In genomic region chr20:32192698-32193097, GRCh38 we compare ENCODE assay signal across 21 cellular contexts. TPM values are rescaled to one million over a fixed set of nuclear protein-coding genes. Genes with fewer than 3 reads are reported as not detected.
DNase-seq lines count a peak whose midpoint lies in the region; FAIRE-seq and TF ChIP-seq lines count a peak whose summit lies in the region.
"Had no signal": no experiment of that assay in that cellular context is flagged by ENCODE, and none has a peak within 500 bp of the region (broad histone marks: within the 10 kb centered on the region; RNA-seq: fewer than 3 reads in every experiment).

No MANE protein-coding gene starts in this region.

- H3K27me3 ChIP-seq in GM23248 (replicated peaks; ENCODE audit: insufficient read depth) (no peaks in the 10 kb centered on the region), endothelial cell of umbilical vein (ENCODE audit: control insufficient read depth in 2 of 2, insufficient read depth in 2 of 2, low read length in 2 of 2) (no peaks in the 10 kb centered on the region), transverse colon (no peaks in the 10 kb centered on the region)
- H3K27me3 ChIP-seq: gastrocnemius medialis, suprapubic skin had no signal

- H3K9me3 Mint-ChIP-seq in activated CD4-positive, alpha-beta memory T cell treated with anti-CD3 and anti-CD28 coated beads for 36 hours, result no peaks in the 10 kb centered on the region
- no peaks in the 10 kb centered on the region for H3K9me3 Mint-ChIP-seq in activated CD4-positive, alpha-beta memory T cell treated with anti-CD3 and anti-CD28 coated beads, Interleukin-2, amount 10 ng/mL, durations not matched to agents 7 days and 5 days
- H3K9me3 Mint-ChIP-seq in neural crest cell, result no peaks in the 10 kb centered on the region

- H3K4me3 ChIP-seq in GM23248 (no peak overlapping the region), endothelial cell of umbilical vein (replicated peaks in 1 of 3; ENCODE audit: insufficient read depth in 1 of 3, low read depth in 1 of 3, low read length in 3 of 3) (no peak overlapping the region), transverse colon (no peak overlapping the region)
- H3K4me3 ChIP-seq: BLaER1, coronary artery, gastrocnemius medialis, PC-9, suprapubic skin had no signal

- TF ChIP-seq POLR2A in endothelial cell of umbilical vein (IDR thresholded peaks at IDR 0.05; ENCODE audit: low read depth, low read length), result no peak
- TF ChIP-seq POLR2A in transverse colon (IDR thresholded peaks at IDR 0.05), result no peak

- H2AFZ ChIP-seq in GM23248 (no peak overlapping the region), endothelial cell of umbilical vein (ENCODE audit: low read depth, low read length) (no peak overlapping the region)
- H2AFZ ChIP-seq: PC-9 had no signal

- H3K4me2 ChIP-seq in GM23248 (ENCODE audit: unreplicated experiment) (no peak overlapping the region), endothelial cell of umbilical vein (ENCODE audit: insufficient read depth, low read length) (no peak overlapping the region)
- H3K4me2 ChIP-seq: BLaER1, PC-9 had no signal

- H3K79me2 ChIP-seq in GM23248 (ENCODE audit: insufficient read depth) (peaks cover 2% of the 10 kb centered on the region; the same call in 1 of the 2 replicates), endothelial cell of umbilical vein (ENCODE audit: control insufficient read depth, insufficient read depth, low read length) (no peaks in the 10 kb centered on the region)

- FAIRE-seq in endothelial cell of umbilical vein (lab: Jason Lieb, UNC), result peak; percentile 79
- FAIRE-seq: small intestine had no signal

- no peak overlapping the region for H3K4me3 Mint-ChIP-seq in activated CD4-positive, alpha-beta memory T cell treated with anti-CD3 and anti-CD28 coated beads for 36 hours
- no peak overlapping the region for H3K4me3 Mint-ChIP-seq in activated CD4-positive, alpha-beta memory T cell treated with anti-CD3 and anti-CD28 coated beads, Interleukin-2, amount 10 ng/mL, durations not matched to agents 7 days and 5 days
- H3K4me3 Mint-ChIP-seq in neural crest cell, result peak overlapping the region; percentile 88

- no peaks in the 10 kb centered on the region for H3K9me1 ChIP-seq in endothelial cell of umbilical vein (replicated peaks; ENCODE audit: control insufficient read depth, extremely low read depth, insufficient read depth, low read length)

- intact Hi-C loops in activated CD4-positive, alpha-beta memory T cell treated with anti-CD3 and anti-CD28 coated beads for 36 hours (cut with micrococcal nuclease), result no loop called here
- intact Hi-C loops in endothelial cell of umbilical vein (cut with micrococcal nuclease), result no loop called here
- intact Hi-C loops in transverse colon (cut with DNase I; ENCODE audit: low total_unique reads), result no loop called here

- dilution Hi-C loops in endothelial cell of umbilical vein (cut with MboI; ENCODE audit: extremely low pct_ligation_motif_present, low sequenced_read_pairs), result no loop called here

- in situ Hi-C loops in GM23248 (cut with MboI) (no loop called here), transverse colon (cut with MboI; ENCODE audit: low pct_ligation_motif_present in 1 of 4, low pct_unique_long_range_greater_than_20kb in 1 of 4, low sequenced_read_pairs in 3 of 4) (no loop called here)

- CTCF ChIA-PET in activated CD4-positive, alpha-beta memory T cell treated with anti-CD3 and anti-CD28 coated beads for 36 hours (lab: Charles Lee), result no interaction called here
- CTCF ChIA-PET in activated CD4-positive, alpha-beta memory T cell treated with anti-CD3 and anti-CD28 coated beads, Interleukin-2, amount 10 ng/mL, durations not matched to agents 7 days and 5 days (lab: Charles Lee), result no interaction called here
- CTCF ChIA-PET in endothelial cell of umbilical vein (lab: Charles Lee), result no interaction called here

- H3K27ac Mint-ChIP-seq in activated CD4-positive, alpha-beta memory T cell treated with anti-CD3 and anti-CD28 coated beads for 36 hours, result peak overlapping the region; percentile 66
- no peak overlapping the region for H3K27ac Mint-ChIP-seq in activated CD4-positive, alpha-beta memory T cell treated with anti-CD3 and anti-CD28 coated beads, Interleukin-2, amount 10 ng/mL, durations not matched to agents 7 days and 5 days
- no peak overlapping the region for H3K27ac Mint-ChIP-seq in neural crest cell (ENCODE audit: unreplicated experiment)

- no peaks in the 10 kb centered on the region for H3K9me2 ChIP-seq in GM23248 (ENCODE audit: insufficient read depth)

- H3K36me3 ChIP-seq in GM23248 (ENCODE audit: low read depth), result peaks cover 4% of the 10 kb centered on the region; the same call in 1 of the 2 replicates
- H3K36me3 ChIP-seq in endothelial cell of umbilical vein (ENCODE audit: control insufficient read depth in 2 of 2, extremely low read depth in 1 of 2, insufficient read depth in 2 of 2, low read length in 2 of 2), result peaks cover 11 to 20% of the 10 kb centered on the region in 2 experiments
- H3K36me3 ChIP-seq in transverse colon, result peaks cover 0 to 18% (median 7%) of the 10 kb centered on the region in 4 donors

- H3K27ac ChIP-seq in GM23248 (peak overlapping the region; percentile 40; the same call in 1 of the 2 replicates), endothelial cell of umbilical vein (ENCODE audit: insufficient read depth, low read depth, low read length) (no peak overlapping the region), transverse colon (no peak overlapping the region)
- H3K27ac ChIP-seq: BLaER1, coronary artery, epithelial cell of prostate, PC-9, suprapubic skin had no signal

- 81 to 94% methylated on average over 3 of the region's 3 CpGs for WGBS in GM23248 (ENCODE audit: low coverage in 1 of 2, low lambda C conversion rate in 2 of 2, missing lambda C conversion rate in 2 of 2), 2 experiments
- WGBS in transverse colon (ENCODE audit: low coverage in 1 of 2), 2 donors, result 68 to 70% methylated on average over 3 of the region's 3 CpGs

- TF ChIP-seq CTCF in endothelial cell of umbilical vein (IDR thresholded peaks at IDR 0.05; ENCODE audit: extremely low read depth in 1 of 2, insufficient read depth in 1 of 2, low read depth in 1 of 2, low read length in 2 of 2) (no peak), neural crest cell (conservative IDR thresholded peaks at IDR 0.05) (no peak), transverse colon (IDR thresholded peaks at IDR 0.05) (no peak)

- no peaks in the 10 kb centered on the region for H3K27me3 Mint-ChIP-seq in activated CD4-positive, alpha-beta memory T cell treated with anti-CD3 and anti-CD28 coated beads for 36 hours
- no peaks in the 10 kb centered on the region for H3K27me3 Mint-ChIP-seq in activated CD4-positive, alpha-beta memory T cell treated with anti-CD3 and anti-CD28 coated beads, Interleukin-2, amount 10 ng/mL, durations not matched to agents 7 days and 5 days
- no peaks in the 10 kb centered on the region for H3K27me3 Mint-ChIP-seq in neural crest cell (ENCODE audit: low read depth)

- H3K9ac ChIP-seq in GM23248 (no peak overlapping the region), endothelial cell of umbilical vein (replicated peaks; ENCODE audit: extremely low read depth, insufficient read depth, low read length) (no peak overlapping the region)
- H3K9ac ChIP-seq: BLaER1 had no signal

- TF ChIP-seq EP300 in transverse colon (IDR thresholded peaks at IDR 0.05; ENCODE audit: low read depth), result no peak

- no peak for DNase-seq in activated CD4-positive, alpha-beta memory T cell treated with anti-CD3 and anti-CD28 coated beads for 36 hours
- DNase-seq in activated CD4-positive, alpha-beta memory T cell treated with anti-CD3 and anti-CD28 coated beads, Interleukin-2, amount 10 ng/mL, durations not matched to agents 7 days and 5 days, result no peak
- no peak for DNase-seq in GM23248
- peak; percentile 60 for DNase-seq in endothelial cell of umbilical vein (ENCODE audit: low read depth, low spot score)
- no peak for DNase-seq in neural crest cell (ENCODE audit: low read depth, low spot score)
- DNase-seq in COLO668 (lab: John Stamatoyannopoulos, UW; ENCODE audit: unreplicated experiment), result no peak
- DNase-seq in DMS79 treated with DMSO at 0.1 percent for 48 hours (lab: John Stamatoyannopoulos, UW), result no peak
- no peak for DNase-seq in transverse colon
- DNase-seq: 8988T; activated naive CD4-positive, alpha-beta T cell; gastrocnemius medialis; NCI-H1436; NCI-H82; PC-9; small intestine; stimulated activated CD4-positive, alpha-beta T cell treated with anti-CD3 and anti-CD28 coated beads, Interleukin-4, amount 100 ng/mL, for 4 hours; T1000 had no signal

- H3K4me1 Mint-ChIP-seq in activated CD4-positive, alpha-beta memory T cell treated with anti-CD3 and anti-CD28 coated beads for 36 hours (ENCODE audit: low read depth), result peaks cover 61% of the 10 kb centered on the region
- peaks cover 19% of the 10 kb centered on the region for H3K4me1 Mint-ChIP-seq in activated CD4-positive, alpha-beta memory T cell treated with anti-CD3 and anti-CD28 coated beads, Interleukin-2, amount 10 ng/mL, durations not matched to agents 7 days and 5 days
- peaks cover 24% of the 10 kb centered on the region for H3K4me1 Mint-ChIP-seq in neural crest cell

- POLR2A ChIA-PET in activated CD4-positive, alpha-beta memory T cell treated with anti-CD3 and anti-CD28 coated beads for 36 hours (lab: Charles Lee), result no interaction called here
- POLR2A ChIA-PET in activated CD4-positive, alpha-beta memory T cell treated with anti-CD3 and anti-CD28 coated beads, Interleukin-2, amount 10 ng/mL, durations not matched to agents 7 days and 5 days (lab: Charles Lee), result interaction anchor here (0.6 to 0.9 kb wide), 2 partner anchors 14 to 17 kb away, joined by 3 read pairs; no protein-coding TSS in a partner anchor
- POLR2A ChIA-PET in endothelial cell of umbilical vein (lab: Charles Lee), result no interaction called here

- H3K36me3 Mint-ChIP-seq in activated CD4-positive, alpha-beta memory T cell treated with anti-CD3 and anti-CD28 coated beads for 36 hours, result peaks cover 52% of the 10 kb centered on the region
- H3K36me3 Mint-ChIP-seq in activated CD4-positive, alpha-beta memory T cell treated with anti-CD3 and anti-CD28 coated beads, Interleukin-2, amount 10 ng/mL, durations not matched to agents 7 days and 5 days (ENCODE audit: low read depth), result peaks cover 44% of the 10 kb centered on the region
- peaks cover 20% of the 10 kb centered on the region for H3K36me3 Mint-ChIP-seq in neural crest cell (ENCODE audit: low read depth)

- no peaks in the 10 kb centered on the region for H4K20me1 ChIP-seq in GM23248 (ENCODE audit: insufficient read depth)
- no peaks in the 10 kb centered on the region for H4K20me1 ChIP-seq in endothelial cell of umbilical vein (replicated peaks; ENCODE audit: control insufficient read depth, extremely low read depth, insufficient read depth, low read length)

- no TSS peak for BruUV-seq in endothelial cell of umbilical vein (replicated peaks; lab: Mats Ljungman, UMichigan)

- peaks cover 27% of the 10 kb centered on the region for H3F3A ChIP-seq in GM23248 (ENCODE audit: insufficient read depth)

- H3K9me3 ChIP-seq in GM23248 (ENCODE audit: low read depth), result no peaks in the 10 kb centered on the region
- H3K9me3 ChIP-seq in endothelial cell of umbilical vein (replicated peaks; ENCODE audit: control insufficient read depth, insufficient read depth, low read length), result no peaks in the 10 kb centered on the region
- H3K9me3 ChIP-seq in transverse colon, result no peaks in the 10 kb centered on the region
- H3K9me3 ChIP-seq: BLaER1, gastrocnemius medialis, suprapubic skin had no signal

- peaks cover 5% of the 10 kb centered on the region for H3K4me1 ChIP-seq in GM23248 (ENCODE audit: insufficient read depth)
- H3K4me1 ChIP-seq in endothelial cell of umbilical vein (ENCODE audit: control insufficient read depth, extremely low read depth, insufficient read depth, low read length), result peaks cover 10% of the 10 kb centered on the region
- peaks cover 10 to 13% (median 12%) of the 10 kb centered on the region in 4 donors for H3K4me1 ChIP-seq in transverse colon

RNA-seq across cellular contexts. Expression of gene PLAGL2, which starts 14.8 kb away (rescaled TPM):
- 10 to 100 TPM; 93.9 to 95.6 TPM for total RNA-seq in activated CD4-positive, alpha-beta memory T cell treated with anti-CD3 and anti-CD28 coated beads for 36 hours
- 10 to 100 TPM; 27.9 to 28.9 TPM for total RNA-seq in activated CD4-positive, alpha-beta memory T cell treated with anti-CD3 and anti-CD28 coated beads, Interleukin-2, amount 10 ng/mL, durations not matched to agents 7 days and 5 days
- total RNA-seq in GM23248 (2014; rRNA removed; shearing (Covaris generic)), result 2.1 and 4.2 TPM in 2 replicates
- 3.7 and 4.1 TPM in 2 replicates for polyA plus RNA-seq in GM23248 (2016; fragmentation: Nextera tagmentation; extraction: Ambion mirVana)
- 14.6 and 15.2 TPM in 2 replicates for total RNA-seq in endothelial cell of umbilical vein
- polyA plus RNA-seq in endothelial cell of umbilical vein, result 7.0 and 8.2 TPM in 2 replicates
- polyA plus RNA-seq in endothelial cell of umbilical vein (2011; cell fraction: cytosol; rRNA removed), result 7.1 and 7.7 TPM in 2 replicates
- 6.1 and 7.6 TPM in 2 replicates for polyA plus RNA-seq in endothelial cell of umbilical vein (2011; cell fraction: nucleus; rRNA removed)
- 8.7 and 9.1 TPM in 2 replicates for polyA plus RNA-seq in endothelial cell of umbilical vein (2012)
- polyA minus RNA-seq in endothelial cell of umbilical vein, result 11.0 and 11.8 TPM in 2 replicates
- polyA minus RNA-seq in endothelial cell of umbilical vein (2011; cell fraction: cytosol; rRNA and poly(A)+ RNA removed), result 8.2 TPM
- 6.7 and 7.4 TPM in 2 replicates for polyA minus RNA-seq in endothelial cell of umbilical vein (2011; cell fraction: nucleus; rRNA and poly(A)+ RNA removed)
- total RNA-seq in neural crest cell, result 70.4 and 71.1 TPM in 2 replicates
- 10 to 100 TPM in 2 of 4 donors, 1 to 10 TPM in 2; 6.6 to 24.9 (median 11.8) TPM for total RNA-seq in transverse colon

RNA-seq across cellular contexts. Expression of gene POFUT1, which starts 15.0 kb away (rescaled TPM):
- 10 to 100 TPM; 48.4 to 48.5 TPM for total RNA-seq in activated CD4-positive, alpha-beta memory T cell treated with anti-CD3 and anti-CD28 coated beads for 36 hours
- total RNA-seq in activated CD4-positive, alpha-beta memory T cell treated with anti-CD3 and anti-CD28 coated beads, Interleukin-2, amount 10 ng/mL, durations not matched to agents 7 days and 5 days, result 10 to 100 TPM; 21.5 to 23.2 TPM
- 54.1 and 78.4 TPM in 2 replicates for total RNA-seq in GM23248 (2014; rRNA removed; shearing (Covaris generic))
- polyA plus RNA-seq in GM23248 (2016; fragmentation: Nextera tagmentation; extraction: Ambion mirVana), result 32.5 and 35.4 TPM in 2 replicates
- 48.1 and 51.4 TPM in 2 replicates for total RNA-seq in endothelial cell of umbilical vein
- polyA plus RNA-seq in endothelial cell of umbilical vein, result 29.0 and 30.9 TPM in 2 replicates
- 35.4 and 35.7 TPM in 2 replicates for polyA plus RNA-seq in endothelial cell of umbilical vein (2011; cell fraction: cytosol; rRNA removed)
- 21.0 and 23.0 TPM in 2 replicates for polyA plus RNA-seq in endothelial cell of umbilical vein (2011; cell fraction: nucleus; rRNA removed)
- 39.6 and 45.7 TPM in 2 replicates for polyA plus RNA-seq in endothelial cell of umbilical vein (2012)
- 39.5 and 43.7 TPM in 2 replicates for polyA minus RNA-seq in endothelial cell of umbilical vein
- 20.0 TPM for polyA minus RNA-seq in endothelial cell of umbilical vein (2011; cell fraction: cytosol; rRNA and poly(A)+ RNA removed)
- 13.8 and 18.7 TPM in 2 replicates for polyA minus RNA-seq in endothelial cell of umbilical vein (2011; cell fraction: nucleus; rRNA and poly(A)+ RNA removed)
- 47.5 and 51.4 TPM in 2 replicates for total RNA-seq in neural crest cell
- total RNA-seq in transverse colon, result 10 to 100 TPM; 13.8 to 96.1 (median 49.6) TPM
